In the genomic region with DNA sequence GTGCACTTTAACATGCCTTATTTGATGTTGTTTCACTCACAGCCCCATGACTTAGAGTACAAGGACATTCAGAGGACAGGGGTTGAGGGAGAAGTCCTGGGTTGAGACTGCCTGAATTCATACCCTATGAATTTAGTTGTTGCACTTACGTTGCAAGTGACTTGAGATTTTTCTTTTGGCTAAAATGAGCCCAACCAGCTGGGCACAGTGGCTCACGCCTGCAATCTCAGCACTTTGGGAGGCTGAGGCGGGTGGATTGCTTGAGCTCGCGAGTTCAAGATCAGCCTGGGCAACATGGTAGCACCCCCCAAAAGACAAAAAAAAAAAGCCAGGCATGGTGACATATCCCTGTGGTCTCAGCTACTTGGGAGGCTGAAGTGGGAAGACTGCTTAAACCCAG, we compare ENCODE assay signal across 6 cellular contexts.
"Had no signal": no experiment of that assay in that cellular context is flagged by ENCODE, and none has a peak within 500 bp of the region (broad histone marks: within the 10 kb centered on the region; RNA-seq: fewer than 3 reads in every experiment).

No MANE protein-coding gene starts in this region.

- H3K4me3 ChIP-seq: GM23338, HAP-1, K562 had no signal

- H3K4me1 ChIP-seq: HAP-1 had no signal

- H3K36me3 ChIP-seq: HAP-1 had no signal

- FAIRE-seq: HTR-8/SVneo, K562 had no signal

- H3K9me3 ChIP-seq: HAP-1 had no signal

- H3K27ac Mint-ChIP-seq: GM23338 had no signal

- H3K4me3 Mint-ChIP-seq: GM23338 had no signal

- DNase-seq: H7, IMR-90 had no signal

- H2AFZ ChIP-seq: GM23338 had no signal

- H3K9me3 Mint-ChIP-seq: GM23338 had no signal

- H3K4me2 ChIP-seq: GM23338 had no signal
